11 cellular contexts compared by ENCODE assay signal in the genomic region with DNA sequence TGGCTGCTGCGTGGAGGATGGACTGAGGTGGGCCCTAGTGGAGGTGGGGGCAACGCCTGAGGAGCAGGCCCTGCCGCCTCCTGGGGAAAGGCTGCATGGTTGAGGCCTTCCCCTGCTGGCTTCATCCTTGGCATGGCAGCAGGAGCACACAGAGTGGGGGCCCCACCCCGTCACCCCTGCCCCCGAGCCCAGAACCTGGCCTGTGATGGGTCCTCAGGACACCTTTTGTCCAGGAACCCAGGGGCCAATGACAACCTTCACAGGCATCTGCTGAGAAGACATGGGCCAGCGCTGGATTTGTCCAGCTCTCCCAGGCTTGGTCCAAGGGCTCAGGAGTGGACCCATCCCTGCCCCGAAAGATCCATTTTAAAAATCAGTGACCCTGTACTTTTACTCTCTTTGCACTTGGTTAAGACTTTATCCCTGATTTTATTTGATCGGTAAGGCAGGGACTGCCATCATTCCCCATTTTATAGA. TPM values are rescaled to one million over a fixed set of nuclear protein-coding genes. Genes with fewer than 3 reads are reported as not detected.
DNase-seq lines count a peak whose midpoint lies in the region; ATAC-seq and TF ChIP-seq lines count a peak whose summit lies in the region.
"Had no signal": no experiment of that assay in that cellular context is flagged by ENCODE, and none has a peak within 500 bp of the region (broad histone marks: within the 10 kb centered on the region; RNA-seq: fewer than 3 reads in every experiment).

No MANE protein-coding gene starts in this region.

- H3K36me3 ChIP-seq in ES-I3 (ENCODE audit: insufficient read depth, low read length): peaks cover under 1% of the 10 kb centered on the region
- peaks cover 39% of the 10 kb centered on the region for H3K36me3 ChIP-seq in OCI-LY1 (ENCODE audit: insufficient read depth, low read length)
- H3K36me3 ChIP-seq in psoas muscle (ENCODE audit: insufficient read depth in 1 of 2, low read depth in 1 of 2): peaks cover 0 to 40% of the 10 kb centered on the region in 2 donors

- peak overlapping the region; percentile 74 for H3K4me2 ChIP-seq in OCI-LY1 (ENCODE audit: low read length)

- H3K4me1 ChIP-seq in ES-I3 (ENCODE audit: insufficient read depth, low read length): peaks cover 9% of the 10 kb centered on the region
- peaks cover 29% of the 10 kb centered on the region for H3K4me1 ChIP-seq in OCI-LY1 (ENCODE audit: insufficient read depth, low read length, severe bottlenecking)
- peaks cover 8% of the 10 kb centered on the region for H3K4me1 ChIP-seq in psoas muscle

- intact Hi-C loops in psoas muscle (cut with DNase I): no loop called here

- peak overlapping the region; percentile 64 for H3K4me3 ChIP-seq in OCI-LY1 (ENCODE audit: low read depth, low read length, poor library complexity, severe bottlenecking)
- H3K4me3 ChIP-seq in foreskin fibroblast (ENCODE audit: low read depth in 1 of 2, low read length in 2 of 2): peak overlapping the region; percentile 33 to 56
- H3K4me3 ChIP-seq in psoas muscle: peak overlapping the region; percentile 58

- no peaks in the 10 kb centered on the region for H3K79me2 ChIP-seq in OCI-LY1 (ENCODE audit: insufficient read depth, low read length)

- no peaks in the 10 kb centered on the region for H3K9me2 ChIP-seq in OCI-LY1 (ENCODE audit: low read depth, low read length)

- H2AFZ ChIP-seq in OCI-LY1 (ENCODE audit: low read length): no peak overlapping the region

- no peak for ATAC-seq in psoas muscle
- no peak for ATAC-seq in GM21528 (IDR thresholded peaks at IDR 0.05; ENCODE audit: low FRiP score, unreplicated experiment)

- H3K27ac ChIP-seq in OCI-LY1 (ENCODE audit: low read depth, low read length, poor library complexity, severe bottlenecking): peak overlapping the region; percentile 44
- no peak overlapping the region for H3K27ac ChIP-seq in psoas muscle

- no peaks in the 10 kb centered on the region for H4K20me1 ChIP-seq in OCI-LY1 (ENCODE audit: insufficient read depth, low read length)

- H3F3A ChIP-seq in OCI-LY1 (ENCODE audit: insufficient read depth, low read length): no peaks in the 10 kb centered on the region

- H3K27me3 ChIP-seq in OCI-LY1 (ENCODE audit: insufficient read depth, low read length) (no peaks in the 10 kb centered on the region), psoas muscle (ENCODE audit: insufficient read depth in 3 of 3, low read length in 2 of 3) (no peaks in the 10 kb centered on the region)
- H3K27me3 ChIP-seq: dorsolateral prefrontal cortex had no signal

- H3K9me3 ChIP-seq in ES-I3 (ENCODE audit: control insufficient read depth, insufficient read depth, low read length) (no peaks in the 10 kb centered on the region), OCI-LY1 (ENCODE audit: low read length) (0 out of 2 replicates have a peak, but pooled peaks cover 2% of the 10 kb centered on the region), psoas muscle (no peaks in the 10 kb centered on the region)

- TF ChIP-seq CTCF in OCI-LY1 (IDR thresholded peaks at IDR 0.05; ENCODE audit: low read length) (no peak), foreskin fibroblast (IDR thresholded peaks at IDR 0.05; ENCODE audit: low read depth, low read length) (no peak), psoas muscle (IDR thresholded peaks at IDR 0.05) (no peak)

- H3K9ac ChIP-seq in ES-I3 (ENCODE audit: low read depth, low read length) (peak overlapping the region; percentile 59; the same call in 1 of the 2 replicates), OCI-LY1 (ENCODE audit: low read length) (peak overlapping the region; percentile 20; the same call in 1 of the 2 replicates)

- 89 to 90% (median 89%) methylated on average over 8 of the region's 8 CpGs for WGBS in psoas muscle, 3 donors

- no peak for DNase-seq in foreskin fibroblast
- DNase-seq in psoas muscle: peak in 1 of 2 donors; percentile 42
- DNase-seq in activated effector memory CD4-positive, alpha-beta T cell treated with Interleukin-2 at 50 U/mL for 16 hours: no peak
- no peak for DNase-seq in SIG-M5 (lab: John Stamatoyannopoulos, UW)
- no peak for DNase-seq in activated CD8-positive, alpha-beta memory T cell treated with anti-CD3 and anti-CD28 coated beads, Interleukin-2, amount 50 U/mL, for 4 hours
- DNase-seq: NCI-H774 had no signal

RNA-seq across cellular contexts. Expression of a gene that starts 0.6 kb away (rescaled TPM):
- 1 to 10 TPM in 1 of 4 donors, under 1 TPM in 3; 0.32 to 1.0 (median 0.92) TPM for total RNA-seq in psoas muscle
- polyA plus RNA-seq in psoas muscle: under 1 TPM; 0.59 to 0.88 (median 0.69) TPM
- polyA plus RNA-seq: neural cell had no signal

RNA-seq across cellular contexts. Expression of a gene that starts 14.0 kb away (rescaled TPM):
- 10 to 100 TPM; 12.8 to 14.9 (median 14.3) TPM for total RNA-seq in psoas muscle
- polyA plus RNA-seq in psoas muscle: 10 to 100 TPM in 2 of 3 donors, 1 to 10 TPM in 1; 7.3 to 15.9 (median 14.2) TPM

RNA-seq across cellular contexts. Expression of a gene that starts 25.6 kb away (rescaled TPM):
- total RNA-seq in psoas muscle: 10 to 100 TPM; 23.0 to 32.4 (median 27.9) TPM
- 10 to 100 TPM in 2 of 3 donors, 1 to 10 TPM in 1; 10.0 to 23.9 (median 12.7) TPM for polyA plus RNA-seq in psoas muscle

RNA-seq across cellular contexts. Expression of a gene that starts 54.8 kb away (rescaled TPM):
- total RNA-seq in psoas muscle: not detected
- not detected for polyA plus RNA-seq in psoas muscle
- total RNA-seq: dorsolateral prefrontal cortex had no signal
- polyA plus RNA-seq: neural cell had no signal
